1 cellular context compared by ENCODE assay signal in genomic region chrX:104566921-104567501, GRCh38.
TF ChIP-seq lines count a peak whose summit lies in the region.

No MANE protein-coding gene starts in this region.

TF ChIP-seq in WTC11, 78 proteins besides CTCF, POLR2A, EP300 and RAD21 (continued from another document):
- TF ChIP-seq ARID4B (CRISPR knock-in tag; IDR thresholded peaks at IDR 0.05; ENCODE audit: borderline replicate concordance), result no peak
- TF ChIP-seq ZNF512 (CRISPR knock-in tag; IDR thresholded peaks at IDR 0.05; ENCODE audit: borderline replicate concordance), result no peak
- TF ChIP-seq RORB (CRISPR knock-in tag; IDR thresholded peaks at IDR 0.05), result no peak
- TF ChIP-seq, protein P1, sequence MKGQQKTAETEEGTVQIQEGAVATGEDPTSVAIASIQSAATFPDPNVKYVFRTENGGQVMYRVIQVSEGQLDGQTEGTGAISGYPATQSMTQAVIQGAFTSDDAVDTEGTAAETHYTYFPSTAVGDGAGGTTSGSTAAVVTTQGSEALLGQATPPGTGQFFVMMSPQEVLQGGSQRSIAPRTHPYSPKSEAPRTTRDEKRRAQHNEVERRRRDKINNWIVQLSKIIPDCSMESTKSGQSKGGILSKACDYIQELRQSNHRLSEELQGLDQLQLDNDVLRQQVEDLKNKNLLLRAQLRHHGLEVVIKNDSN (CRISPR knock-in tag; IDR thresholded peaks at IDR 0.05), result no peak
- no peak for TF ChIP-seq CREM (CRISPR knock-in tag; IDR thresholded peaks at IDR 0.05)
- no peak for TF ChIP-seq NFE2L1 (CRISPR knock-in tag; IDR thresholded peaks at IDR 0.05)
- no peak for TF ChIP-seq ZNF219 (CRISPR knock-in tag; IDR thresholded peaks at IDR 0.05; ENCODE audit: borderline replicate concordance)
- no peak for TF ChIP-seq SMAD4 (CRISPR knock-in tag; IDR thresholded peaks at IDR 0.05)
- no peak for TF ChIP-seq E2F1 (CRISPR knock-in tag; IDR thresholded peaks at IDR 0.05)
- no peak for TF ChIP-seq NR1H2 (CRISPR knock-in tag; IDR thresholded peaks at IDR 0.05)
- TF ChIP-seq ZMAT4 (CRISPR knock-in tag; IDR thresholded peaks at IDR 0.05), result no peak
- TF ChIP-seq JUN (CRISPR knock-in tag; IDR thresholded peaks at IDR 0.05), result no peak
- TF ChIP-seq GRHL2 (CRISPR knock-in tag; IDR thresholded peaks at IDR 0.05; ENCODE audit: insufficient replicate concordance, severe bottlenecking), result no peak
- TF ChIP-seq NR3C1 (CRISPR knock-in tag; conservative IDR thresholded peaks at IDR 0.05; ENCODE audit: low read depth), result no peak
- TF ChIP-seq FOXK1 (CRISPR knock-in tag; IDR thresholded peaks at IDR 0.05), result no peak
